15 cellular contexts compared by ENCODE assay signal in the genomic region with DNA sequence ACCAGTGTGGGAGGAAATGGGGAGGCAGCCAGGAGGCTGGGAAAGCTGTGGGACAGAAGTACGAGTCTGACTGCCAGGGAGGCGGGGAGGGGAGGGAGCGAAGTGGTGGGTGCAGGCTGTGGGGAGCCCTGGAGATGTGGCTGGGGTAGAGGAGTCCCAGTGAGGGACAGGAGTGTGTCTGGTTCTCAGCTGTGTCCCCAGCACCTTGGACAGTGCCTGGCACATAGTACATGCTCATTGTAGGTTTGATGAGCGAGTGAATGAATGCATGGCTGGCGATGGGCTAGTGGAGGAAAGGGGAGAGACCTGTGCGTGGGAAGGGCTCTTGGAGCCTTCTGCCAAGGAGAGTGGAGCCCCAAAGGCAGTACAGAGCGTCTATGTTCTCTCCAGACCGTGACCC.
DNase-seq lines count a peak whose midpoint lies in the region; ATAC-seq and TF ChIP-seq lines count a peak whose summit lies in the region.
"Had no signal": no experiment of that assay in that cellular context is flagged by ENCODE, and none has a peak within 500 bp of the region (broad histone marks: within the 10 kb centered on the region; RNA-seq: fewer than 3 reads in every experiment).

No MANE protein-coding gene starts in this region.

- POLR2A ChIA-PET in activated CD8-positive, alpha-beta T cell treated with anti-CD3 and anti-CD28 coated beads for 36 hours (lab: Charles Lee), result no interaction called here

- TF ChIP-seq CTCF in activated CD8-positive, alpha-beta T cell treated with anti-CD3 and anti-CD28 coated beads for 36 hours (IDR thresholded peaks at IDR 0.05), result no peak
- TF ChIP-seq CTCF in right atrium auricular region (IDR thresholded peaks at IDR 0.05), result no peak

- H3K27ac ChIP-seq in right atrium auricular region (peak overlapping the region; percentile 35 to 55), skeletal muscle tissue (ENCODE audit: low read depth, low read length) (peak overlapping the region; percentile 58)
- H3K27ac ChIP-seq: HL-60, sigmoid colon, suprapubic skin had no signal

- H3K4me1 Mint-ChIP-seq in activated CD8-positive, alpha-beta T cell treated with anti-CD3 and anti-CD28 coated beads for 36 hours (ENCODE audit: low read depth), result peaks cover 5% of the 10 kb centered on the region

- intact Hi-C loops in activated CD8-positive, alpha-beta T cell treated with anti-CD3 and anti-CD28 coated beads for 36 hours (cut with micrococcal nuclease), result no loop called here

- H3K27ac Mint-ChIP-seq in activated CD8-positive, alpha-beta T cell treated with anti-CD3 and anti-CD28 coated beads for 36 hours, result no peak overlapping the region

- H3K9me3 Mint-ChIP-seq in activated CD8-positive, alpha-beta T cell treated with anti-CD3 and anti-CD28 coated beads for 36 hours, result no peaks in the 10 kb centered on the region

- DNase-seq in activated CD8-positive, alpha-beta T cell treated with anti-CD3 and anti-CD28 coated beads for 36 hours, result peak; percentile 22
- DNase-seq in right atrium auricular region (ENCODE audit: low spot score), result no peak
- no peak for DNase-seq in NCI-H187 treated with DMSO at 0.1 percent for 48 hours (lab: John Stamatoyannopoulos, UW)
- no peak for DNase-seq in central memory CD4-positive, alpha-beta T cell
- DNase-seq: Calu3; GF-D8; KBM-7; NCI-H1417 treated with DMSO at 0.1 percent for 48 hours; sigmoid colon; stimulated activated CD4-positive, alpha-beta T cell treated with anti-CD3 and anti-CD28 coated beads, Interleukin-2, amount 100 ng/mL, for 48 hours had no signal

- ATAC-seq in activated CD8-positive, alpha-beta T cell treated with anti-CD3 and anti-CD28 coated beads for 36 hours, result no peak
- no peak for ATAC-seq in HG03097 (IDR thresholded peaks at IDR 0.05; ENCODE audit: low FRiP score, unreplicated experiment)

- H3K36me3 ChIP-seq in right atrium auricular region (no peaks in the 10 kb centered on the region), skeletal muscle tissue (ENCODE audit: control insufficient read depth in 3 of 3, insufficient read depth in 3 of 3, low read length in 3 of 3) (no peaks in the 10 kb centered on the region)
- H3K36me3 ChIP-seq: sigmoid colon, suprapubic skin had no signal

- H3K4me3 Mint-ChIP-seq in activated CD8-positive, alpha-beta T cell treated with anti-CD3 and anti-CD28 coated beads for 36 hours, result no peak overlapping the region

- no peak for TF ChIP-seq RAD21 in Ishikawa (IDR thresholded peaks at IDR 0.05; ENCODE audit: low read depth)

- no peaks in the 10 kb centered on the region for H3K36me3 Mint-ChIP-seq in activated CD8-positive, alpha-beta T cell treated with anti-CD3 and anti-CD28 coated beads for 36 hours (ENCODE audit: low read depth)

- peak overlapping the region in 1 of 3 donors; percentile 54 for H3K9ac ChIP-seq in skeletal muscle tissue (ENCODE audit: low read depth in 1 of 3, low read length in 3 of 3)

- TF ChIP-seq EP300 in Ishikawa (IDR thresholded peaks at IDR 0.05; ENCODE audit: borderline replicate concordance), result no peak

- CTCF ChIA-PET in activated CD8-positive, alpha-beta T cell treated with anti-CD3 and anti-CD28 coated beads for 36 hours (lab: Charles Lee), result no interaction called here

- H3K4me3 ChIP-seq in right atrium auricular region, result no peak overlapping the region
- H3K4me3 ChIP-seq in skeletal muscle tissue (ENCODE audit: low read length in 3 of 3), result no peak overlapping the region
- H3K4me3 ChIP-seq: sigmoid colon, suprapubic skin had no signal

- H3K9me3 ChIP-seq in right atrium auricular region, result peaks cover 0 to 4% of the 10 kb centered on the region in 2 donors
- no peaks in the 10 kb centered on the region for H3K9me3 ChIP-seq in skeletal muscle tissue (ENCODE audit: control insufficient read depth in 3 of 3, low read length in 3 of 3)
- H3K9me3 ChIP-seq: suprapubic skin had no signal

- H3K4me1 ChIP-seq in right atrium auricular region, result peaks cover 0 to 14% of the 10 kb centered on the region in 2 donors
- H3K4me1 ChIP-seq in skeletal muscle tissue (ENCODE audit: control insufficient read depth in 3 of 3, insufficient read depth in 3 of 3, low read length in 3 of 3), result peaks cover 15 to 29% (median 25%) of the 10 kb centered on the region in 3 donors

- H3K27me3 Mint-ChIP-seq in activated CD8-positive, alpha-beta T cell treated with anti-CD3 and anti-CD28 coated beads for 36 hours, result no peaks in the 10 kb centered on the region

- no peaks in the 10 kb centered on the region for H3K27me3 ChIP-seq in right atrium auricular region
- peaks cover 2 to 12% (median 4%) of the 10 kb centered on the region in 3 donors for H3K27me3 ChIP-seq in skeletal muscle tissue (ENCODE audit: control insufficient read depth in 3 of 3, insufficient read depth in 3 of 3, low read length in 3 of 3)
- H3K27me3 ChIP-seq: sigmoid colon, suprapubic skin had no signal

TF ChIP-seq in Ishikawa, 13 proteins besides CTCF, POLR2A, EP300 and RAD21:
- no peak for TF ChIP-seq EGR1 (IDR thresholded peaks at IDR 0.05)
- TF ChIP-seq, protein P1, sequence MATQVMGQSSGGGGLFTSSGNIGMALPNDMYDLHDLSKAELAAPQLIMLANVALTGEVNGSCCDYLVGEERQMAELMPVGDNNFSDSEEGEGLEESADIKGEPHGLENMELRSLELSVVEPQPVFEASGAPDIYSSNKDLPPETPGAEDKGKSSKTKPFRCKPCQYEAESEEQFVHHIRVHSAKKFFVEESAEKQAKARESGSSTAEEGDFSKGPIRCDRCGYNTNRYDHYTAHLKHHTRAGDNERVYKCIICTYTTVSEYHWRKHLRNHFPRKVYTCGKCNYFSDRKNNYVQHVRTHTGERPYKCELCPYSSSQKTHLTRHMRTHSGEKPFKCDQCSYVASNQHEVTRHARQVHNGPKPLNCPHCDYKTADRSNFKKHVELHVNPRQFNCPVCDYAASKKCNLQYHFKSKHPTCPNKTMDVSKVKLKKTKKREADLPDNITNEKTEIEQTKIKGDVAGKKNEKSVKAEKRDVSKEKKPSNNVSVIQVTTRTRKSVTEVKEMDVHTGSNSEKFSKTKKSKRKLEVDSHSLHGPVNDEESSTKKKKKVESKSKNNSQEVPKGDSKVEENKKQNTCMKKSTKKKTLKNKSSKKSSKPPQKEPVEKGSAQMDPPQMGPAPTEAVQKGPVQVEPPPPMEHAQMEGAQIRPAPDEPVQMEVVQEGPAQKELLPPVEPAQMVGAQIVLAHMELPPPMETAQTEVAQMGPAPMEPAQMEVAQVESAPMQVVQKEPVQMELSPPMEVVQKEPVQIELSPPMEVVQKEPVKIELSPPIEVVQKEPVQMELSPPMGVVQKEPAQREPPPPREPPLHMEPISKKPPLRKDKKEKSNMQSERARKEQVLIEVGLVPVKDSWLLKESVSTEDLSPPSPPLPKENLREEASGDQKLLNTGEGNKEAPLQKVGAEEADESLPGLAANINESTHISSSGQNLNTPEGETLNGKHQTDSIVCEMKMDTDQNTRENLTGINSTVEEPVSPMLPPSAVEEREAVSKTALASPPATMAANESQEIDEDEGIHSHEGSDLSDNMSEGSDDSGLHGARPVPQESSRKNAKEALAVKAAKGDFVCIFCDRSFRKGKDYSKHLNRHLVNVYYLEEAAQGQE (IDR thresholded peaks at IDR 0.05; ENCODE audit: low read depth), result peak; percentile 93
TF ChIP-seq in Ishikawa: peak in this region for 1.
